ENCODE assay signal across 22 cellular contexts in genomic region chr13:110699148-110700145, GRCh38. TPM values are rescaled to one million over a fixed set of nuclear protein-coding genes. Genes with fewer than 3 reads are reported as not detected.
DNase-seq lines count a peak whose midpoint lies in the region; ATAC-seq, FAIRE-seq and TF ChIP-seq lines count a peak whose summit lies in the region.
"Had no signal": no experiment of that assay in that cellular context is flagged by ENCODE, and none has a peak within 500 bp of the region (broad histone marks: within the 10 kb centered on the region; RNA-seq: fewer than 3 reads in every experiment).

No MANE protein-coding gene starts in this region.

- peaks cover 0 to 23% (median 17%) of the 10 kb centered on the region in 4 donors for H3K4me1 ChIP-seq in sigmoid colon
- peaks cover 7% of the 10 kb centered on the region for H3K4me1 ChIP-seq in right cardiac atrium (ENCODE audit: control insufficient read depth, insufficient read depth, low read length)
- H3K4me1 ChIP-seq: pancreas had no signal

- no peaks in the 10 kb centered on the region for H3K27me3 ChIP-seq in sigmoid colon
- no peaks in the 10 kb centered on the region for H3K27me3 ChIP-seq in right cardiac atrium (ENCODE audit: control insufficient read depth, insufficient read depth)
- H3K27me3 ChIP-seq: pancreas had no signal

- H3K27ac ChIP-seq in sigmoid colon: no peak overlapping the region
- H3K27ac ChIP-seq in right cardiac atrium (ENCODE audit: low read length): no peak overlapping the region
- H3K27ac ChIP-seq: pancreas, RWPE1, skin epidermis had no signal

- no peak for FAIRE-seq in GM12892 (lab: Jason Lieb, UNC)
- FAIRE-seq: pancreas, urothelium cell line had no signal

- intact Hi-C loops in sigmoid colon (cut with DNase I): no loop called here
- intact Hi-C loops in right cardiac atrium (cut with DNase I): no loop called here

- peaks cover 16 to 92% (median 39%) of the 10 kb centered on the region in 4 donors for H3K36me3 ChIP-seq in sigmoid colon

- H3K9me3 ChIP-seq in sigmoid colon (no peaks in the 10 kb centered on the region), right cardiac atrium (ENCODE audit: control insufficient read depth, low read length) (no peaks in the 10 kb centered on the region)
- H3K9me3 ChIP-seq: pancreas had no signal

- TF ChIP-seq CTCF in sigmoid colon (IDR thresholded peaks at IDR 0.05): no peak

- DNase-seq in NCI-H1092 treated with DMSO at 0.1 percent for 48 hours (lab: John Stamatoyannopoulos, UW): peak; percentile 63
- no peak for DNase-seq in NCI-H1092 (lab: John Stamatoyannopoulos, UW)
- peak; percentile 40 for DNase-seq in activated CD8-positive, alpha-beta memory T cell treated with anti-CD3 and anti-CD28 coated beads, Interleukin-2, amount 50 U/mL, for 48 hours
- DNase-seq in sigmoid colon: peak; percentile 36
- DNase-seq in germinal center (ENCODE audit: low spot score): no peak
- no peak for DNase-seq in right cardiac atrium
- no peak for DNase-seq in GM12892 (ENCODE audit: insufficient read length)
- DNase-seq: 8988T; activated gamma-delta T cell; amygdala; CD8-positive, alpha-beta T cell; DND-41; effector memory CD8-positive, alpha-beta T cell; H9; hypothalamus; kidney glomerular epithelial cell; NCI-H82 had no signal

- H3K4me3 ChIP-seq in sigmoid colon (no peak overlapping the region), right cardiac atrium (ENCODE audit: low read length) (no peak overlapping the region)
- H3K4me3 ChIP-seq: pancreas, skin epidermis had no signal

- TF ChIP-seq POLR2A in sigmoid colon (IDR thresholded peaks at IDR 0.05): no peak
- TF ChIP-seq POLR2A in GM12892 (IDR thresholded peaks at IDR 0.05; ENCODE audit: low read depth, low read length): no peak

- WGBS in sigmoid colon, 2 donors: 86 to 88% methylated on average over 15 of the region's 15 CpGs
- 84% methylated on average over 15 of the region's 15 CpGs for WGBS in right cardiac atrium

- TF ChIP-seq EP300 in sigmoid colon (IDR thresholded peaks at IDR 0.05): no peak

- ATAC-seq in HG03442 (IDR thresholded peaks at IDR 0.05; ENCODE audit: unreplicated experiment): peak; percentile 14
- ATAC-seq in right cardiac atrium: no peak
- ATAC-seq: CD8-positive, alpha-beta T cell; effector memory CD8-positive, alpha-beta T cell; pancreas had no signal

RNA-seq across cellular contexts. Expression of gene CARS2, which starts 6.5 kb away (rescaled TPM):
- total RNA-seq in sigmoid colon (10 to 100 TPM; 44.1 to 77.5 (median 46.7) TPM), right cardiac atrium (10 to 100 TPM; 36.5 to 50.2 (median 37.4) TPM)
- polyA plus RNA-seq in sigmoid colon (10 to 100 TPM; 35.4 to 75.9 (median 36.6) TPM), right cardiac atrium (51.0 TPM)
- polyA plus RNA-seq in GM12892 (2012; ENCODE audit: missing spikeins): 77.9 TPM

RNA-seq across cellular contexts. Expression of gene ING1, which starts 14.1 kb away (rescaled TPM):
- 10 to 100 TPM; 16.8 to 24.0 (median 21.9) TPM for total RNA-seq in sigmoid colon
- polyA plus RNA-seq in sigmoid colon: 10 to 100 TPM; 11.3 to 16.2 (median 15.4) TPM
- total RNA-seq in right cardiac atrium: 1 to 10 TPM; 6.2 to 8.7 (median 7.7) TPM
- 6.6 TPM for polyA plus RNA-seq in right cardiac atrium
- 14.6 TPM for polyA plus RNA-seq in GM12892 (2012; ENCODE audit: missing spikeins)

Comparison
In these comparisons a context has a peak if more than half of its experiments do, and no peak if none do; other contexts are left out.
1. DNase-seq: peak in NCI-H1092 treated with DMSO at 0.1 percent for 48 hours (single experiment), activated CD8-positive, alpha-beta memory T cell treated with anti-CD3 and anti-CD28 coated beads, Interleukin-2, amount 50 U/mL, for 48 hours (single experiment) and sigmoid colon (single experiment); none in NCI-H1092 (single experiment), germinal center (single experiment), right cardiac atrium (0 of 3) and GM12892 (single experiment).